ENCODE assay signal across 8 cellular contexts in genomic region chr5:171387970-171388815, GRCh38. TPM values are rescaled to one million over a fixed set of nuclear protein-coding genes. Genes with fewer than 3 reads are reported as not detected.
A peak's percentile ranks its signal among the peaks of the same experiment; 100 is the strongest.
DNase-seq lines count a peak whose midpoint lies in the region; ATAC-seq lines count a peak whose summit lies in the region.

No MANE protein-coding gene starts in this region.

- H3K27ac Mint-ChIP-seq in activated CD8-positive, alpha-beta T cell treated with anti-CD3 and anti-CD28 coated beads, Interleukin-2, amount 10 ng/mL, durations not matched to agents 7 days and 5 days: peak overlapping the region; percentile 99

- H3K4me3 Mint-ChIP-seq in activated CD8-positive, alpha-beta T cell treated with anti-CD3 and anti-CD28 coated beads, Interleukin-2, amount 10 ng/mL, durations not matched to agents 7 days and 5 days: peak overlapping the region; percentile 99

- H3K9me3 Mint-ChIP-seq in activated CD8-positive, alpha-beta T cell treated with anti-CD3 and anti-CD28 coated beads, Interleukin-2, amount 10 ng/mL, durations not matched to agents 7 days and 5 days (ENCODE audit: insufficient read depth): no peaks in the 10 kb centered on the region

- CTCF ChIA-PET in activated CD8-positive, alpha-beta T cell treated with anti-CD3 and anti-CD28 coated beads, Interleukin-2, amount 10 ng/mL, durations not matched to agents 7 days and 5 days (lab: Charles Lee): interaction anchor here (1.5 kb wide), 2 partner anchors 18 to 524 kb away, joined by 3 to 4 read pairs; no protein-coding TSS in a partner anchor

- H3K27me3 Mint-ChIP-seq in activated CD8-positive, alpha-beta T cell treated with anti-CD3 and anti-CD28 coated beads, Interleukin-2, amount 10 ng/mL, durations not matched to agents 7 days and 5 days (ENCODE audit: low read depth): no peaks in the 10 kb centered on the region

- POLR2A ChIA-PET in activated CD8-positive, alpha-beta T cell treated with anti-CD3 and anti-CD28 coated beads, Interleukin-2, amount 10 ng/mL, durations not matched to agents 7 days and 5 days (lab: Charles Lee): interaction anchor here (0.6 to 2.1 kb wide), 13 partner anchors 9 to 788 kb away, joined by 3 to 11 read pairs (median 4); partner anchors contain the start of gene FBXW11

- in situ Hi-C loops in ACHN (cut with HindIII; ENCODE audit: low pct_ligation_motif_present, low pct_unique_long_range_greater_than_20kb, low sequenced_read_pairs): no loop called here

- H3K36me3 Mint-ChIP-seq in activated CD8-positive, alpha-beta T cell treated with anti-CD3 and anti-CD28 coated beads, Interleukin-2, amount 10 ng/mL, durations not matched to agents 7 days and 5 days (ENCODE audit: low read depth): peaks cover 55% of the 10 kb centered on the region

- ATAC-seq in GM18520 (IDR thresholded peaks at IDR 0.05; ENCODE audit: unreplicated experiment) (peak; percentile 26), HG03066 (IDR thresholded peaks at IDR 0.05; ENCODE audit: low read depth, unreplicated experiment) (peak; percentile 28)
- ATAC-seq in activated CD8-positive, alpha-beta T cell treated with anti-CD3 and anti-CD28 coated beads, Interleukin-2, amount 10 ng/mL, durations not matched to agents 7 days and 5 days: peak; percentile 31

- peaks cover 41% of the 10 kb centered on the region for H3K4me1 Mint-ChIP-seq in activated CD8-positive, alpha-beta T cell treated with anti-CD3 and anti-CD28 coated beads, Interleukin-2, amount 10 ng/mL, durations not matched to agents 7 days and 5 days (ENCODE audit: low read depth)

- DNase-seq in ACHN (peak; percentile 75), NCI-H748 (lab: John Stamatoyannopoulos, UW; ENCODE audit: unreplicated experiment) (peak; percentile 84), medulla oblongata (ENCODE audit: extremely low spot score) (peak; percentile 82)
- peak; percentile 90 for DNase-seq in activated CD8-positive, alpha-beta T cell treated with anti-CD3 and anti-CD28 coated beads, Interleukin-2, amount 10 ng/mL, durations not matched to agents 7 days and 5 days
- DNase-seq in effector CD4-positive, alpha-beta T cell: peak; percentile 71
- DNase-seq in stimulated activated CD8-positive, alpha-beta memory T cell treated with anti-CD3 and anti-CD28 coated beads, Interleukin-12 subunit alpha, Interleukin-12 subunit beta, amount 100 ng/mL, for 1 hour (ENCODE audit: low read depth): peak; percentile 67

RNA-seq across cellular contexts. Expression of gene NPM1, which starts 0.5 kb away (rescaled TPM):
- total RNA-seq in activated CD8-positive, alpha-beta T cell treated with anti-CD3 and anti-CD28 coated beads, Interleukin-2, amount 10 ng/mL, durations not matched to agents 7 days and 5 days: 1,000 to 10,000 TPM; 1,308 to 1,394 TPM

RNA-seq across cellular contexts. Expression of gene FGF18, which starts 31.3 kb away (rescaled TPM):
- not detected for total RNA-seq in activated CD8-positive, alpha-beta T cell treated with anti-CD3 and anti-CD28 coated beads, Interleukin-2, amount 10 ng/mL, durations not matched to agents 7 days and 5 days

Comparison
In these comparisons a context has a peak if more than half of its experiments do, and no peak if none do; other contexts are left out.
1. Peak in every context shown above with its lines: DNase-seq and ATAC-seq.